In genomic region chr3:43855674-43856299, GRCh38 we compare ENCODE assay signal across 8 cellular contexts.
DNase-seq lines count a peak whose midpoint lies in the region; ATAC-seq, FAIRE-seq and TF ChIP-seq lines count a peak whose summit lies in the region.

No MANE protein-coding gene starts in this region.

- no peak for FAIRE-seq in small intestine (lab: Jason Lieb, UNC)

- H3K36me3 ChIP-seq in OCI-LY1 (ENCODE audit: insufficient read depth, low read length) (no peaks in the 10 kb centered on the region), small intestine (ENCODE audit: control insufficient read depth in 2 of 2, insufficient read depth in 2 of 2, low read length in 2 of 2) (no peaks in the 10 kb centered on the region)

- H3K79me2 ChIP-seq in OCI-LY1 (ENCODE audit: insufficient read depth, low read length), result no peaks in the 10 kb centered on the region

- no peaks in the 10 kb centered on the region for H3K36me3 Mint-ChIP-seq in activated naive CD8-positive, alpha-beta T cell treated with anti-CD3 and anti-CD28 coated beads for 36 hours

- no peaks in the 10 kb centered on the region for H4K20me1 ChIP-seq in OCI-LY1 (ENCODE audit: insufficient read depth, low read length)

- no peak overlapping the region for H3K4me3 Mint-ChIP-seq in activated naive CD8-positive, alpha-beta T cell treated with anti-CD3 and anti-CD28 coated beads for 36 hours

- H3K27me3 ChIP-seq in OCI-LY1 (ENCODE audit: insufficient read depth, low read length) (no peaks in the 10 kb centered on the region), small intestine (ENCODE audit: control insufficient read depth in 2 of 2, insufficient read depth in 2 of 2, low read length in 2 of 2) (peaks cover 3 to 8% of the 10 kb centered on the region in 2 donors)

- H3K4me1 ChIP-seq in OCI-LY1 (ENCODE audit: insufficient read depth, low read length, severe bottlenecking) (no peaks in the 10 kb centered on the region), small intestine (ENCODE audit: control insufficient read depth in 2 of 2, insufficient read depth in 1 of 2, low read depth in 1 of 2, low read length in 1 of 2) (no peaks in the 10 kb centered on the region)

- H3F3A ChIP-seq in OCI-LY1 (ENCODE audit: insufficient read depth, low read length), result no peaks in the 10 kb centered on the region

- H3K27ac Mint-ChIP-seq in activated naive CD8-positive, alpha-beta T cell treated with anti-CD3 and anti-CD28 coated beads for 36 hours, result peak overlapping the region; percentile 23

- no peak overlapping the region for H2AFZ ChIP-seq in OCI-LY1 (ENCODE audit: low read length)

- no peak overlapping the region for H3K4me3 ChIP-seq in OCI-LY1 (ENCODE audit: low read depth, low read length, poor library complexity, severe bottlenecking)
- no peak overlapping the region for H3K4me3 ChIP-seq in small intestine (ENCODE audit: low read depth in 1 of 2, low read length in 2 of 2)

- intact Hi-C loops in left cardiac atrium (cut with DNase I), result loop anchor here in 1 of 2 donors (5.0 kb wide), 1 partner anchor 342 kb away; no protein-coding TSS in a partner anchor

- DNase-seq in ELR (ENCODE audit: low read depth) (peak; percentile 78), left cardiac atrium (peak; percentile 63), small intestine (peak; percentile 74)
- peak; percentile 29 for DNase-seq in activated naive CD8-positive, alpha-beta T cell treated with anti-CD3 and anti-CD28 coated beads for 36 hours

- H3K27ac ChIP-seq in OCI-LY1 (ENCODE audit: low read depth, low read length, poor library complexity, severe bottlenecking) (no peak overlapping the region), small intestine (ENCODE audit: low read depth in 1 of 2, low read length in 1 of 2) (no peak overlapping the region)

- H3K4me2 ChIP-seq in OCI-LY1 (ENCODE audit: low read length), result no peak overlapping the region

- ATAC-seq in HG02642 (IDR thresholded peaks at IDR 0.05; ENCODE audit: poor library complexity, unreplicated experiment), result peak; percentile 63
- ATAC-seq in left cardiac atrium, result peak; percentile 90 to 94
- no peak for ATAC-seq in GM21423 (IDR thresholded peaks at IDR 0.05; ENCODE audit: unreplicated experiment)
- ATAC-seq in HG02884 (IDR thresholded peaks at IDR 0.05; ENCODE audit: unreplicated experiment), result no peak

- H3K9me2 ChIP-seq in OCI-LY1 (ENCODE audit: low read depth, low read length), result no peaks in the 10 kb centered on the region

- H3K4me1 Mint-ChIP-seq in activated naive CD8-positive, alpha-beta T cell treated with anti-CD3 and anti-CD28 coated beads for 36 hours, result no peaks in the 10 kb centered on the region

- H3K27me3 Mint-ChIP-seq in activated naive CD8-positive, alpha-beta T cell treated with anti-CD3 and anti-CD28 coated beads for 36 hours, result peaks cover 58% of the 10 kb centered on the region

- TF ChIP-seq CTCF in OCI-LY1 (IDR thresholded peaks at IDR 0.05; ENCODE audit: low read length), result peak; percentile 66

- WGBS in small intestine, 3 donors, result 15 to 26% (median 19%) methylated on average over 3 of the region's 3 CpGs

- no peak overlapping the region for H3K9ac ChIP-seq in OCI-LY1 (ENCODE audit: low read length)

- H3K9me3 ChIP-seq in OCI-LY1 (ENCODE audit: low read length) (no peaks in the 10 kb centered on the region), small intestine (ENCODE audit: control insufficient read depth, low read depth) (no peaks in the 10 kb centered on the region)

- no peaks in the 10 kb centered on the region for H3K9me3 Mint-ChIP-seq in activated naive CD8-positive, alpha-beta T cell treated with anti-CD3 and anti-CD28 coated beads for 36 hours

Comparison
In these comparisons a context has a peak if more than half of its experiments do, and no peak if none do; other contexts are left out.
1. ATAC-seq: peak in HG02642 (single experiment) and left cardiac atrium (2 of 2); none in GM21423 (single experiment) and HG02884 (single experiment).
2. Peak in every context shown above with its lines, with median percentiles within 50 percentile points of each other: DNase-seq.